Comparison of ENCODE assay signal across 38 cellular contexts in genomic region chr6:116605935-116606334, GRCh38. TPM values are rescaled to one million over a fixed set of nuclear protein-coding genes. Genes with fewer than 3 reads are reported as not detected.
"Had no signal": no experiment of that assay in that cellular context is flagged by ENCODE, and none has a peak within 500 bp of the region (broad histone marks: within the 10 kb centered on the region; RNA-seq: fewer than 3 reads in every experiment).

No MANE protein-coding gene starts in this region.

- ATAC-seq: activated naive CD4-positive, alpha-beta T cell treated with anti-CD3 and anti-CD28 coated beads, Interleukin-2, amount 50 U/mL, for 72 hours; activated naive CD8-positive, alpha-beta T cell treated with anti-CD3 and anti-CD28 coated beads, Interleukin-2, amount 50 U/mL, for 24 hours; activated T-cell treated with anti-CD3 and anti-CD28 coated beads, Interleukin-2, amount 50 U/mL, for 4 hours; activated T-cell treated with anti-CD3 and anti-CD28 coated beads, Interleukin-2, amount 50 U/mL, for 72 hours; activated T-helper 17 cell treated with anti-CD3 and anti-CD28 coated beads, Interleukin-2, amount 50 U/mL, for 72 hours; body of pancreas had no signal

- H3K27me3 ChIP-seq: adrenal gland, ascending aorta, body of pancreas, brain microvascular endothelial cell, breast epithelium, cardiac muscle cell had no signal

- H3K4me3 ChIP-seq: adrenal gland, ascending aorta, body of pancreas, breast epithelium, cardiac muscle cell had no signal

- H3K4me1 ChIP-seq: adrenal gland, ascending aorta, body of pancreas, breast epithelium had no signal

- H3K9me3 ChIP-seq: adrenal gland, ascending aorta, body of pancreas, breast epithelium had no signal

- H3K27ac ChIP-seq: adrenal gland, ascending aorta, body of pancreas, brain microvascular endothelial cell, breast epithelium, cardiac muscle cell had no signal

- DNase-seq: activated effector memory CD4-positive, alpha-beta T cell treated with anti-CD3 and anti-CD28 coated beads, Interleukin-2, amount 50 U/mL, for 16 hours; activated effector memory CD4-positive, alpha-beta T cell treated with Interleukin-2 at 50 U/mL for 16 hours; activated gamma-delta T cell; activated gamma-delta T cell treated with Interleukin-2 at 50 U/mL for 16 hours; activated naive CD4-positive, alpha-beta T cell; activated naive CD4-positive, alpha-beta T cell treated with anti-CD3 and anti-CD28 coated beads for 36 hours; activated naive CD4-positive, alpha-beta T cell treated with anti-CD3 and anti-CD28 coated beads, Interleukin-2, amount 10 ng/mL, durations not matched to agents 7 days and 5 days; activated naive CD4-positive, alpha-beta T cell treated with anti-CD3 and anti-CD28 coated beads, Interleukin-2, amount 50 U/mL, for 16 hours; activated naive CD4-positive, alpha-beta T cell treated with Interleukin-2 at 50 U/mL for 16 hours; activated naive CD8-positive, alpha-beta T cell treated with anti-CD3 and anti-CD28 coated beads for 36 hours; activated naive CD8-positive, alpha-beta T cell treated with anti-CD3 and anti-CD28 coated beads, Interleukin-2, amount 10 ng/mL, durations not matched to agents 7 days and 5 days; activated naive CD8-positive, alpha-beta T cell treated with anti-CD3 and anti-CD28 coated beads, Interleukin-2, amount 50 U/mL, for 24 hours; activated T-cell treated with anti-CD3 and anti-CD28 coated beads, Interleukin-2, amount 50 U/mL, for 24 hours; activated T-cell treated with anti-CD3 and anti-CD28 coated beads, Interleukin-2, amount 50 U/mL, for 4 hours; activated T-cell treated with anti-CD3 and anti-CD28 coated beads, Interleukin-2, amount 50 U/mL, for 48 hours; activated T-cell treated with anti-CD3 and anti-CD28 coated beads, Interleukin-2, amount 50 U/mL, for 72 hours; adrenal gland; amniotic stem cell; amygdala; anterior cingulate cortex; aorta; body of pancreas; brain microvascular endothelial cell; caudate nucleus; central memory CD4-positive, alpha-beta T cell; cerebellar nuclear complex had no signal

- FAIRE-seq: astrocyte had no signal

- H3K36me3 ChIP-seq: adrenal gland, brain microvascular endothelial cell, breast epithelium, cardiac muscle cell had no signal

RNA-seq across cellular contexts. Expression of gene RSPH4A, which starts 10.3 kb away (rescaled TPM):
- total RNA-seq: activated naive CD4-positive, alpha-beta T cell treated with anti-CD3 and anti-CD28 coated beads for 36 hours; chondrocyte had no signal

RNA-seq across cellular contexts. Expression of gene CALHM4, which starts 52.4 kb away (rescaled TPM):
- total RNA-seq: activated naive CD4-positive, alpha-beta T cell treated with anti-CD3 and anti-CD28 coated beads for 36 hours; activated naive CD4-positive, alpha-beta T cell treated with anti-CD3 and anti-CD28 coated beads, Interleukin-2, amount 50 U/mL, for 72 hours; activated naive CD8-positive, alpha-beta T cell treated with anti-CD3 and anti-CD28 coated beads for 36 hours; activated naive CD8-positive, alpha-beta T cell treated with anti-CD3 and anti-CD28 coated beads, Interleukin-2, amount 10 ng/mL, durations not matched to agents 7 days and 5 days; activated T-cell treated with anti-CD3 and anti-CD28 coated beads, Interleukin-2, amount 50 U/mL, for 4 hours; activated T-cell treated with anti-CD3 and anti-CD28 coated beads, Interleukin-2, amount 50 U/mL, for 72 hours; activated T-helper 1 cell treated with anti-CD3 and anti-CD28 coated beads, Interleukin-12 subunit alpha, Interleukin-12 subunit beta, Interleukin-2, Interleukin-4 antibody, amounts not matched to agents 30 ng/mL and 10 ng/mL and 1 ng/mL, durations not matched to agents 14 hours and 24 hours and 36 hours; activated T-helper 17 cell treated with anti-CD3 and anti-CD28 coated beads, Interleukin-2, amount 50 U/mL, for 72 hours; activated T-helper 2 cell treated with anti-CD3 and anti-CD28 coated beads, Interferon-gamma antibody, Interleukin-2, Interleukin-4, amounts not matched to agents 10 μg/mL and 5 μg/mL and 100 μg/mL, durations not matched to agents 14 hours and 24 hours and 36 hours; adrenal gland; aorta; ascending aorta; body of pancreas; breast epithelium; cardiac muscle cell; cardiac septum; cerebellum; chondrocyte had no signal
- polyA plus RNA-seq: adipose tissue, adrenal gland, cardiac muscle cell had no signal
